Comparison of ENCODE assay signal across 8 cellular contexts in genomic region chr14:100305446-100306255, GRCh38. TPM values are rescaled to one million over a fixed set of nuclear protein-coding genes. Genes with fewer than 3 reads are reported as not detected.
A peak's percentile ranks its signal among the peaks of the same experiment; 100 is the strongest.
DNase-seq lines count a peak whose midpoint lies in the region; ATAC-seq and TF ChIP-seq lines count a peak whose summit lies in the region.

No MANE protein-coding gene starts in this region.

- ATAC-seq in HG02840 (IDR thresholded peaks at IDR 0.05; ENCODE audit: low FRiP score, unreplicated experiment), result peak; percentile 5
- peak; percentile 28 for ATAC-seq in mucosa of descending colon
- no peak for ATAC-seq in GM21825 (IDR thresholded peaks at IDR 0.05; ENCODE audit: unreplicated experiment)

- H3K36me3 ChIP-seq in CD8-positive, alpha-beta memory T cell (ENCODE audit: insufficient read depth, low read length), result no peaks in the 10 kb centered on the region
- H3K36me3 ChIP-seq in mucosa of descending colon (ENCODE audit: low read depth), result no peaks in the 10 kb centered on the region
- H3K36me3 ChIP-seq in subcutaneous abdominal adipose tissue (ENCODE audit: control insufficient read depth in 5 of 5, insufficient read depth in 5 of 5, low read length in 5 of 5), result no peaks in the 10 kb centered on the region

- peak overlapping the region; percentile 81 to 92 (median 88) for H3K4me3 Mint-ChIP-seq in CD8-positive, alpha-beta memory T cell

- no peaks in the 10 kb centered on the region for H3K36me3 Mint-ChIP-seq in CD8-positive, alpha-beta memory T cell

- H3K4me1 Mint-ChIP-seq in CD8-positive, alpha-beta memory T cell, result peaks cover 12 to 19% (median 16%) of the 10 kb centered on the region in 3 donors

- POLR2A ChIA-PET in CD8-positive, alpha-beta memory T cell (lab: Charles Lee), result no interaction called here

- H3K27me3 ChIP-seq in CD8-positive, alpha-beta memory T cell (ENCODE audit: insufficient read depth, low read length, poor library complexity, severe bottlenecking), result no peaks in the 10 kb centered on the region
- H3K27me3 ChIP-seq in subcutaneous abdominal adipose tissue (ENCODE audit: control insufficient read depth in 5 of 5, insufficient read depth in 4 of 5, low read length in 5 of 5), result no peaks in the 10 kb centered on the region

- intact Hi-C loops in mucosa of descending colon (cut with DNase I, micrococcal nuclease), result loop anchor here in 1 of 2 donors (10.0 kb wide), 1 partner anchor 69 kb away; the partner anchor contains the start of gene WDR25

- H3K4me1 ChIP-seq in CD8-positive, alpha-beta memory T cell (ENCODE audit: insufficient read depth, low read length), result peaks cover 16% of the 10 kb centered on the region
- H3K4me1 ChIP-seq in mucosa of descending colon (ENCODE audit: low read depth) (peaks cover 20% of the 10 kb centered on the region), subcutaneous abdominal adipose tissue (ENCODE audit: control insufficient read depth in 5 of 5, insufficient read depth in 5 of 5, low read length in 5 of 5) (peaks cover 3 to 51% (median 35%) of the 10 kb centered on the region in 5 donors)

- H3K27ac Mint-ChIP-seq in CD8-positive, alpha-beta memory T cell, result peak overlapping the region in 3 of 8 donors; percentile 29 to 76 (median 61)

- no peak for TF ChIP-seq CTCF in mucosa of descending colon (IDR thresholded peaks at IDR 0.05)

- peaks cover 0 to 4% of the 10 kb centered on the region in 2 donors for H3K27me3 Mint-ChIP-seq in CD8-positive, alpha-beta memory T cell

- H3K4me3 ChIP-seq in CD8-positive, alpha-beta memory T cell (ENCODE audit: low read length), result peak overlapping the region; percentile 55
- peak overlapping the region; percentile 56 for H3K4me3 ChIP-seq in mucosa of descending colon
- H3K4me3 ChIP-seq in subcutaneous abdominal adipose tissue (ENCODE audit: low read depth in 1 of 5, low read length in 5 of 5), result peak overlapping the region in 4 of 5 donors; percentile 58 to 81 (median 74)

- peak; percentile 15 to 59 (median 30) for DNase-seq in CD8-positive, alpha-beta memory T cell
- DNase-seq in activated CD4-positive, alpha-beta T cell treated with anti-CD3 and anti-CD28 coated beads for 24 hours (ENCODE audit: low read depth in 2 of 2), result peak; percentile 12 to 15
- DNase-seq in ecto neural progenitor cell (ENCODE audit: low spot score) (peak; percentile 69), mucosa of descending colon (peak; percentile 44 to 76 (median 72)), NCI-H2029 treated with DMSO at 0.1 percent for 48 hours (lab: John Stamatoyannopoulos, UW) (no peak)

- no peaks in the 10 kb centered on the region for H3K9me3 Mint-ChIP-seq in CD8-positive, alpha-beta memory T cell

- CTCF ChIA-PET in CD8-positive, alpha-beta memory T cell (lab: Charles Lee), result interaction anchor here (2.0 kb wide), 1 partner anchor 21 kb away, joined by 8 read pairs; no protein-coding TSS in a partner anchor

- no peak overlapping the region for H3K27ac ChIP-seq in CD8-positive, alpha-beta memory T cell (ENCODE audit: low read depth, low read length)
- no peak overlapping the region for H3K27ac ChIP-seq in subcutaneous abdominal adipose tissue (ENCODE audit: low read depth, low read length)

- no peaks in the 10 kb centered on the region for H3K9me3 ChIP-seq in CD8-positive, alpha-beta memory T cell (ENCODE audit: low read length)
- no peaks in the 10 kb centered on the region for H3K9me3 ChIP-seq in mucosa of descending colon
- H3K9me3 ChIP-seq in subcutaneous abdominal adipose tissue (ENCODE audit: control insufficient read depth in 5 of 5, low read length in 5 of 5), result no peaks in the 10 kb centered on the region

- peak overlapping the region in 4 of 5 donors; percentile 24 to 71 (median 60) for H3K9ac ChIP-seq in subcutaneous abdominal adipose tissue (ENCODE audit: low read length in 5 of 5)

RNA-seq across cellular contexts. Expression of gene SLC25A29, which starts 0.6 kb away (rescaled TPM):
- 10 to 100 TPM; 10.4 to 10.5 TPM for total RNA-seq in CD8-positive, alpha-beta memory T cell
- 7.0 TPM for polyA plus RNA-seq in CD8-positive, alpha-beta memory T cell
- 10 to 100 TPM; 19.6 to 28.2 (median 28.1) TPM for total RNA-seq in mucosa of descending colon

RNA-seq across cellular contexts. Expression of gene SLC25A47, which starts 17.5 kb away (rescaled TPM):
- total RNA-seq in CD8-positive, alpha-beta memory T cell, result not detected
- polyA plus RNA-seq in CD8-positive, alpha-beta memory T cell, result not detected
- under 1 TPM in 1 of 3 donors, not detected in 2; 0.17 TPM for total RNA-seq in mucosa of descending colon
